In the genomic region with DNA sequence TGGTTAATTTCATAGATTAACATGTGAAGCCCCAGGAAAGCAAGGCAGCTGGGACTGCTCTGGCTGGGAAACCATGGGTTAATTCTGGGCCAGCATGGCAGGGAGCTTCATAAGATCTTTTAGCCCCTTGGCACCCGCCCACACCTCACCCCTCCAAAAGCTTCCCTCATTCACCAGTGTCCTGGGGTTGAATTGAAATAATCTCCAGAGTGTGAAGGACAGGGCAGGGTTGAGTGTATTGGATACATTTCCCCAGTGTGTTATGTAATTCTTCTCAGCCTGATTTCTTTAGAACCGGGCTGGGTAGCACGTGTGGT, we compare ENCODE assay signal across 15 cellular contexts.
"Had no signal": no experiment of that assay in that cellular context is flagged by ENCODE, and none has a peak within 500 bp of the region (broad histone marks: within the 10 kb centered on the region; RNA-seq: fewer than 3 reads in every experiment).

No MANE protein-coding gene starts in this region.

- DNase-seq: activated CD4-positive, alpha-beta T cell treated with anti-CD3 and anti-CD28 coated beads, Interleukin-2, amount 50 U/mL, for 48 hours; activated CD4-positive, CD25-positive, alpha-beta regulatory T cell treated with anti-CD3 and anti-CD28 coated beads, Interleukin-2, amount 50 U/mL, for 72 hours; activated naive CD4-positive, alpha-beta T cell treated with Interleukin-2 at 50 U/mL for 16 hours; anterior cingulate cortex; brain microvascular endothelial cell; cortex of kidney; effector CD8-positive, alpha-beta T cell; foreskin keratinocyte; right lobe of liver; stomach; testis; upper lobe of right lung had no signal

- ATAC-seq: activated T-helper 17 cell treated with anti-CD3 and anti-CD28 coated beads, Interleukin-2, amount 50 U/mL, for 72 hours; foreskin keratinocyte; right lobe of liver; upper lobe of right lung had no signal

- H3K27ac Mint-ChIP-seq: activated T-helper 17 cell treated with anti-CD3 and anti-CD28 coated beads, Interleukin-2, amount 50 U/mL, for 72 hours had no signal

- H3K4me1 Mint-ChIP-seq: activated T-helper 17 cell treated with anti-CD3 and anti-CD28 coated beads, Interleukin-2, amount 50 U/mL, for 72 hours; neural crest cell had no signal

- H3K9me3 Mint-ChIP-seq: activated T-helper 17 cell treated with anti-CD3 and anti-CD28 coated beads, Interleukin-2, amount 50 U/mL, for 72 hours; neural crest cell; T-helper 2 cell treated with Interferon-gamma antibody and Interleukin-4, amounts not matched to agents 5 μg/mL and 100 μg/mL, for 36 hours had no signal

- H3K4me3 Mint-ChIP-seq: activated T-helper 17 cell treated with anti-CD3 and anti-CD28 coated beads, Interleukin-2, amount 50 U/mL, for 72 hours; neural crest cell; T-helper 2 cell treated with Interferon-gamma antibody and Interleukin-4, amounts not matched to agents 5 μg/mL and 100 μg/mL, for 36 hours had no signal
